ENCODE assay signal across 1 cellular context in the genomic region with DNA sequence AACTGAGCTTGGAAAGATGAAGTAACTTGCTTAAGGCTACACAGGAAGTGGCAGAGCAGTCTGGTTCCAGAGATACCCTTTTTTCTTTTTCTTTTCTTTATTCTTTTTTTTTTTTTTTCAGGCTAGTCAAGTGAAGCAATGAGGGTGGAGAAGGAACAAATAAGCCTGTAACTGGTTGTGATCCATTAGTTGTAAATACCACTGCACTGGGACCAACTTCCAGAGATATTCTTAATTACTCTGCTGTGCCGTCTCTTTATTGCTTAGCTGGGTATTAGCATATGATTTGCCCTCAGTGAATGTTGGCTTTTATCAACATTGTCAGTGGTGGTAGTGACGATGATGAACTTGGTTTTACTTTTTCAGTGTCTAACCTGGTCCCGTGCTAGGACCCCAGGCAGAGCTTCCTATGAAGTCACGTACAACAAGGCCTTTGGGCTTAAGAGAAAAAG.
TF ChIP-seq lines count a peak whose summit lies in the region.

No MANE protein-coding gene starts in this region.

TF ChIP-seq in GM12878, 131 proteins besides CTCF, POLR2A, EP300 and RAD21:
- TF ChIP-seq, protein P1, sequence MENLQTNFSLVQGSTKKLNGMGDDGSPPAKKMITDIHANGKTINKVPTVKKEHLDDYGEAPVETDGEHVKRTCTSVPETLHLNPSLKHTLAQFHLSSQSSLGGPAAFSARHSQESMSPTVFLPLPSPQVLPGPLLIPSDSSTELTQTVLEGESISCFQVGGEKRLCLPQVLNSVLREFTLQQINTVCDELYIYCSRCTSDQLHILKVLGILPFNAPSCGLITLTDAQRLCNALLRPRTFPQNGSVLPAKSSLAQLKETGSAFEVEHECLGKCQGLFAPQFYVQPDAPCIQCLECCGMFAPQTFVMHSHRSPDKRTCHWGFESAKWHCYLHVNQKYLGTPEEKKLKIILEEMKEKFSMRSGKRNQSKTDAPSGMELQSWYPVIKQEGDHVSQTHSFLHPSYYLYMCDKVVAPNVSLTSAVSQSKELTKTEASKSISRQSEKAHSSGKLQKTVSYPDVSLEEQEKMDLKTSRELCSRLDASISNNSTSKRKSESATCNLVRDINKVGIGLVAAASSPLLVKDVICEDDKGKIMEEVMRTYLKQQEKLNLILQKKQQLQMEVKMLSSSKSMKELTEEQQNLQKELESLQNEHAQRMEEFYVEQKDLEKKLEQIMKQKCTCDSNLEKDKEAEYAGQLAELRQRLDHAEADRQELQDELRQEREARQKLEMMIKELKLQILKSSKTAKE (IDR thresholded peaks at IDR 0.05; ENCODE audit: low read depth, poor library complexity, severe bottlenecking) = no peak
- TF ChIP-seq, protein P2, sequence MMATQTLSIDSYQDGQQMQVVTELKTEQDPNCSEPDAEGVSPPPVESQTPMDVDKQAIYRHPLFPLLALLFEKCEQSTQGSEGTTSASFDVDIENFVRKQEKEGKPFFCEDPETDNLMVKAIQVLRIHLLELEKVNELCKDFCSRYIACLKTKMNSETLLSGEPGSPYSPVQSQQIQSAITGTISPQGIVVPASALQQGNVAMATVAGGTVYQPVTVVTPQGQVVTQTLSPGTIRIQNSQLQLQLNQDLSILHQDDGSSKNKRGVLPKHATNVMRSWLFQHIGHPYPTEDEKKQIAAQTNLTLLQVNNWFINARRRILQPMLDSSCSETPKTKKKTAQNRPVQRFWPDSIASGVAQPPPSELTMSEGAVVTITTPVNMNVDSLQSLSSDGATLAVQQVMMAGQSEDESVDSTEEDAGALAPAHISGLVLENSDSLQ (IDR thresholded peaks at IDR 0.05) = no peak
- TF ChIP-seq TAF1 (IDR thresholded peaks at IDR 0.05; ENCODE audit: borderline replicate concordance, low read depth, low read length) (no peak), ZNF384 (IDR thresholded peaks at IDR 0.05; ENCODE audit: borderline replicate concordance, low read depth, low read length) (peak; percentile 51; the same call in 1 of the 2 replicates), NFIC (IDR thresholded peaks at IDR 0.05; ENCODE audit: low read depth, low read length) (no peak), BHLHE40 (IDR thresholded peaks at IDR 0.05; ENCODE audit: borderline replicate concordance in 1 of 2, low read depth in 2 of 2, low read length in 1 of 2) (peak in 1 of 2 experiments; percentile 12; a peak in 1 of 4 replicates), RB1 (IDR thresholded peaks at IDR 0.05; ENCODE audit: borderline replicate concordance) (no peak)
- TF ChIP-seq, protein P3, sequence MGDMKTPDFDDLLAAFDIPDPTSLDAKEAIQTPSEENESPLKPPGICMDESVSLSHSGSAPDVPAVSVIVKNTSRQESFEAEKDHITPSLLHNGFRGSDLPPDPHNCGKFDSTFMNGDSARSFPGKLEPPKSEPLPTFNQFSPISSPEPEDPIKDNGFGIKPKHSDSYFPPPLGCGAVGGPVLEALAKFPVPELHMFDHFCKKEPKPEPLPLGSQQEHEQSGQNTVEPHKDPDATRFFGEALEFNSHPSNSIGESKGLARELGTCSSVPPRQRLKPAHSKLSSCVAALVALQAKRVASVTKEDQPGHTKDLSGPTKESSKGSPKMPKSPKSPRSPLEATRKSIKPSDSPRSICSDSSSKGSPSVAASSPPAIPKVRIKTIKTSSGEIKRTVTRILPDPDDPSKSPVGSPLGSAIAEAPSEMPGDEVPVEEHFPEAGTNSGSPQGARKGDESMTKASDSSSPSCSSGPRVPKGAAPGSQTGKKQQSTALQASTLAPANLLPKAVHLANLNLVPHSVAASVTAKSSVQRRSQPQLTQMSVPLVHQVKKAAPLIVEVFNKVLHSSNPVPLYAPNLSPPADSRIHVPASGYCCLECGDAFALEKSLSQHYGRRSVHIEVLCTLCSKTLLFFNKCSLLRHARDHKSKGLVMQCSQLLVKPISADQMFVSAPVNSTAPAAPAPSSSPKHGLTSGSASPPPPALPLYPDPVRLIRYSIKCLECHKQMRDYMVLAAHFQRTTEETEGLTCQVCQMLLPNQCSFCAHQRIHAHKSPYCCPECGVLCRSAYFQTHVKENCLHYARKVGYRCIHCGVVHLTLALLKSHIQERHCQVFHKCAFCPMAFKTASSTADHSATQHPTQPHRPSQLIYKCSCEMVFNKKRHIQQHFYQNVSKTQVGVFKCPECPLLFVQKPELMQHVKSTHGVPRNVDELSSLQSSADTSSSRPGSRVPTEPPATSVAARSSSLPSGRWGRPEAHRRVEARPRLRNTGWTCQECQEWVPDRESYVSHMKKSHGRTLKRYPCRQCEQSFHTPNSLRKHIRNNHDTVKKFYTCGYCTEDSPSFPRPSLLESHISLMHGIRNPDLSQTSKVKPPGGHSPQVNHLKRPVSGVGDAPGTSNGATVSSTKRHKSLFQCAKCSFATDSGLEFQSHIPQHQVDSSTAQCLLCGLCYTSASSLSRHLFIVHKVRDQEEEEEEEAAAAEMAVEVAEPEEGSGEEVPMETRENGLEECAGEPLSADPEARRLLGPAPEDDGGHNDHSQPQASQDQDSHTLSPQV (IDR thresholded peaks at IDR 0.05) = no peak
